18 cellular contexts compared by ENCODE assay signal in the genomic region with DNA sequence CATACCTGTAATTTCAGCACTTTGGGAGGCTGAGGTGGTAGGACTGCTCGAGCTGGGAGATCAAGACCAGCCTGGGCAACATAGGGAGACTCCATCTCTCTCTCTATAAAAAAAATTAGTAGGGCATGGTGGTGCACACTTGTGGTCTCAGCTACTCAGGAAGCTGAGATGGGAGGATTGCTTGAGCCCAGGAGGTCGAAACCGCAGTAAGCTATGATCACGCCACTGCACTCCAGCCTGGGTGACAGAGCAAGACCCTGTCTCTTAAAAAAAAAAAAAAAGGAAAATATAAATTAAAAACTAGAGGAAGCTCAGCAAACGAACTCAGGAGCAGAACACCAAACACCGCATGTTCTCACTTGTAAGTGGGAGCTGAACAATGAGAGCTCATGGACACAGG. TPM values are rescaled to one million over a fixed set of nuclear protein-coding genes. Genes with fewer than 3 reads are reported as not detected.
"Had no signal": no experiment of that assay in that cellular context is flagged by ENCODE, and none has a peak within 500 bp of the region (broad histone marks: within the 10 kb centered on the region; RNA-seq: fewer than 3 reads in every experiment).

No MANE protein-coding gene starts in this region.

RNA-seq across cellular contexts. Expression of gene CLEC17A, which starts 41.6 kb away (rescaled TPM):
- total RNA-seq: activated CD4-positive, alpha-beta T cell treated with anti-CD3 and anti-CD28 coated beads, Interleukin-2, amount 10 ng/mL, durations not matched to agents 24 days and 14 days; ascending aorta; bronchial epithelial cell; cardiac muscle cell; chondrocyte; T-helper 1 cell treated with Interleukin-12 subunit alpha and Interleukin-12 subunit beta and Interleukin-4 antibody, amounts not matched to agents 30 ng/mL and 1 ng/mL, for 36 hours; T-helper 2 cell treated with Interferon-gamma antibody and Interleukin-4, amounts not matched to agents 100 ng/mL and 5 ng/mL, for 36 hours had no signal

RNA-seq across cellular contexts. Expression of gene ADGRE3, which starts 50.2 kb away (rescaled TPM):
- total RNA-seq: activated B cell treated with CpG ODN at 0.5 μM for 24 hours; activated CD4-positive, alpha-beta memory T cell treated with anti-CD3 and anti-CD28 coated beads for 36 hours; activated CD4-positive, alpha-beta T cell treated with anti-CD3 and anti-CD28 coated beads, Interleukin-2, amount 10 ng/mL, durations not matched to agents 24 days and 14 days; activated CD8-positive, alpha-beta memory T cell treated with anti-CD3 and anti-CD28 coated beads for 36 hours; activated CD8-positive, alpha-beta T cell treated with anti-CD3 and anti-CD28 coated beads for 36 hours; activated naive CD4-positive, alpha-beta T cell treated with anti-CD3 and anti-CD28 coated beads for 36 hours; activated naive CD4-positive, alpha-beta T cell treated with anti-CD3 and anti-CD28 coated beads, Interleukin-2, amount 50 U/mL, for 72 hours; activated naive CD8-positive, alpha-beta T cell treated with anti-CD3 and anti-CD28 coated beads, Interleukin-2, amount 10 ng/mL, durations not matched to agents 7 days and 5 days; activated T-cell treated with anti-CD3 and anti-CD28 coated beads, Interleukin-2, amount 50 U/mL, for 4 hours; activated T-cell treated with anti-CD3 and anti-CD28 coated beads, Interleukin-2, amount 50 U/mL, for 72 hours; activated T-helper 1 cell treated with anti-CD3 and anti-CD28 coated beads, Interleukin-12 subunit alpha, Interleukin-12 subunit beta, Interleukin-2, Interleukin-4 antibody, amounts not matched to agents 30 ng/mL and 10 ng/mL and 1 ng/mL, durations not matched to agents 14 hours and 24 hours and 36 hours; activated T-helper 17 cell treated with anti-CD3 and anti-CD28 coated beads, Interleukin-2, amount 50 U/mL, for 72 hours; ascending aorta; bronchial epithelial cell; cardiac muscle cell; chondrocyte; T-helper 1 cell treated with Interleukin-12 subunit alpha and Interleukin-12 subunit beta and Interleukin-4 antibody, amounts not matched to agents 30 ng/mL and 1 ng/mL, for 36 hours; T-helper 2 cell treated with Interferon-gamma antibody and Interleukin-4, amounts not matched to agents 100 ng/mL and 5 ng/mL, for 36 hours had no signal
